25 cellular contexts compared by ENCODE assay signal in the genomic region with DNA sequence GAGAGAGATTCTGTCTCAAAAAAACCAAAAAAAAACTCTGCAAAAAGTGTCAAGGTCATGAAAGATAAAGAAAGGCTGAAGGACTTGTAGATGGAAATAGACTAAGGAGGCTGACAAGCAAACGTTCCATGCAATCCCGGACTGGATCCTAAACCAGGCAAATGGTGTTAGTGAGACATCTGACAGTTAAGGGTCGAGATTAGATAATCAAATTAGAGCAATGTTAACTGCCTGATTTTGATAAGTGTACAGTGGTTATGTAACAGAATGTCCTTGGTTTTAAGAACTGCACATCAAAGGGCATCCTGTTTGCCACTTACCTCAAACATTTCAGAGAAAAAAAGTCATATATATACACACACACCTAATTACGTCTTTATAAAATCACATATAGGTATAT. TPM values are rescaled to one million over a fixed set of nuclear protein-coding genes. Genes with fewer than 3 reads are reported as not detected.
DNase-seq lines count a peak whose midpoint lies in the region; ATAC-seq and TF ChIP-seq lines count a peak whose summit lies in the region.
"Had no signal": no experiment of that assay in that cellular context is flagged by ENCODE, and none has a peak within 500 bp of the region (broad histone marks: within the 10 kb centered on the region; RNA-seq: fewer than 3 reads in every experiment).

No MANE protein-coding gene starts in this region.

- H3K36me3 Mint-ChIP-seq in T-helper 17 cell (ENCODE audit: low read depth) = no peaks in the 10 kb centered on the region
- H3K36me3 Mint-ChIP-seq in type B pancreatic cell = peaks cover 9% of the 10 kb centered on the region
- peaks cover 11% of the 10 kb centered on the region for H3K36me3 Mint-ChIP-seq in stimulated activated memory B cell treated with anti-CD40 and anti-IgM and Interleukin-4, amounts not matched to agents 10 μg/mL and 1 μg/mL and 100 μg/mL, for 72 hours

- TF ChIP-seq CTCF in adrenal gland (IDR thresholded peaks at IDR 0.05) = no peak
- no peak for TF ChIP-seq CTCF in type B pancreatic cell (conservative IDR thresholded peaks at IDR 0.05)

- peaks cover 9 to 12% of the 10 kb centered on the region in 2 donors for H3K4me1 ChIP-seq in adrenal gland (replicated peaks in 1 of 2)

- WGBS in adrenal gland, 4 donors = 31 to 48% (median 38%) methylated on average over 4 of the region's 4 CpGs

- no peak for TF ChIP-seq POLR2A in adrenal gland (IDR thresholded peaks at IDR 0.05)

- H3K27me3 Mint-ChIP-seq in T-helper 17 cell = no peaks in the 10 kb centered on the region
- no peaks in the 10 kb centered on the region for H3K27me3 Mint-ChIP-seq in type B pancreatic cell
- H3K27me3 Mint-ChIP-seq in stimulated activated memory B cell treated with anti-CD40 and anti-IgM and Interleukin-4, amounts not matched to agents 10 μg/mL and 1 μg/mL and 100 μg/mL, for 72 hours = no peaks in the 10 kb centered on the region

- H3K4me3 Mint-ChIP-seq in T-helper 17 cell (peak overlapping the region; percentile 82), type B pancreatic cell (no peak overlapping the region)
- H3K4me3 Mint-ChIP-seq in stimulated activated memory B cell treated with anti-CD40 and anti-IgM and Interleukin-4, amounts not matched to agents 10 μg/mL and 1 μg/mL and 100 μg/mL, for 72 hours = no peak overlapping the region
- H3K4me3 Mint-ChIP-seq: immature natural killer cell, neural progenitor cell, WTC11 had no signal

- H3K4me3 ChIP-seq in adrenal gland = no peak overlapping the region
- H3K4me3 ChIP-seq: BLaER1 treated with 17β-estradiol and CSF1 and Interleukin-3, amounts not matched to agents 10 nM and 100 nM; gastroesophageal sphincter; HAP-1; neural progenitor cell had no signal

- H3K36me3 ChIP-seq in adrenal gland (replicated peaks in 1 of 2) = peaks cover 0 to 6% of the 10 kb centered on the region in 2 donors

- peaks cover 28% of the 10 kb centered on the region for H3K4me1 Mint-ChIP-seq in T-helper 17 cell
- H3K4me1 Mint-ChIP-seq in type B pancreatic cell (ENCODE audit: unreplicated experiment) = peaks cover 9% of the 10 kb centered on the region
- peaks cover 26% of the 10 kb centered on the region for H3K4me1 Mint-ChIP-seq in stimulated activated memory B cell treated with anti-CD40 and anti-IgM and Interleukin-4, amounts not matched to agents 10 μg/mL and 1 μg/mL and 100 μg/mL, for 72 hours

- intact Hi-C loops in adrenal gland (cut with DNase I) = no loop called here

- peak; percentile 15 for ATAC-seq in T-helper 17 cell
- ATAC-seq in stimulated activated memory B cell treated with anti-CD40 and anti-IgM and Interleukin-4, amounts not matched to agents 10 μg/mL and 1 μg/mL and 100 μg/mL, for 72 hours = no peak
- ATAC-seq: gastroesophageal sphincter, left colon, right cardiac atrium, WTC11 had no signal

- H3K27ac ChIP-seq in adrenal gland = peak overlapping the region in 4 of 5 donors; percentile 0 to 22 (median 20)
- H3K27ac ChIP-seq: BLaER1 treated with 17β-estradiol and CSF1 and Interleukin-3, amounts not matched to agents 10 nM and 100 nM; gastroesophageal sphincter; neural progenitor cell had no signal

- H3K27ac Mint-ChIP-seq in T-helper 17 cell = peak overlapping the region; percentile 96
- peak overlapping the region; percentile 37 for H3K27ac Mint-ChIP-seq in type B pancreatic cell
- H3K27ac Mint-ChIP-seq in stimulated activated memory B cell treated with anti-CD40 and anti-IgM and Interleukin-4, amounts not matched to agents 10 μg/mL and 1 μg/mL and 100 μg/mL, for 72 hours = no peak overlapping the region
- H3K27ac Mint-ChIP-seq: immature natural killer cell, neural progenitor cell, WTC11 had no signal

- no peaks in the 10 kb centered on the region for H3K9me3 ChIP-seq in T-helper 17 cell (ENCODE audit: control insufficient read depth, low read length, poor library complexity, severe bottlenecking)
- no peaks in the 10 kb centered on the region for H3K9me3 ChIP-seq in adrenal gland (replicated peaks in 1 of 3)
- H3K9me3 ChIP-seq: gastroesophageal sphincter, HAP-1 had no signal

- no peaks in the 10 kb centered on the region for H3K27me3 ChIP-seq in adrenal gland
- H3K27me3 ChIP-seq: BLaER1 treated with 17β-estradiol and CSF1 and Interleukin-3, amounts not matched to agents 10 nM and 100 nM; gastroesophageal sphincter; neural progenitor cell had no signal

- peak in 5 of 6 experiments; percentile 4 to 85 (median 74) for DNase-seq in stimulated activated naive CD4-positive, alpha-beta T cell (lab: John Stamatoyannopoulos, UW)
- DNase-seq in stimulated activated naive CD4-positive, alpha-beta T cell treated with Interleukin-2 at 50 U/mL for 16 hours (lab: John Stamatoyannopoulos, UW) = no peak
- DNase-seq in T-helper 17 cell = no peak
- peak in 2 of 7 donors; percentile 12 to 21 for DNase-seq in adrenal gland
- no peak for DNase-seq in type B pancreatic cell (ENCODE audit: extremely low spot score, unreplicated experiment)
- no peak for DNase-seq in T-helper 9 cell
- DNase-seq: activated CD4-positive, alpha-beta T cell treated with anti-CD3 and anti-CD28 coated beads, Interleukin-2, amount 50 U/mL, for 48 hours; hippocampal formation; immature natural killer cell; KBM-7; left colon; mammary epithelial cell; NCI-H2081 treated with DMSO at 0.1 percent for 48 hours; NCI-H345; NCI-H748 treated with DMSO at 0.1 percent for 48 hours; posterior cingulate gyrus; right cardiac atrium; RPMI8226; stimulated activated CD4-positive, alpha-beta T cell treated with anti-CD3 and anti-CD28 coated beads, Interleukin-4, amount 100 ng/mL, for 1 hour had no signal

- no peaks in the 10 kb centered on the region for H3K9me3 Mint-ChIP-seq in type B pancreatic cell
- no peaks in the 10 kb centered on the region for H3K9me3 Mint-ChIP-seq in stimulated activated memory B cell treated with anti-CD40 and anti-IgM and Interleukin-4, amounts not matched to agents 10 μg/mL and 1 μg/mL and 100 μg/mL, for 72 hours
- H3K9me3 Mint-ChIP-seq: immature natural killer cell, neural progenitor cell had no signal

RNA-seq across cellular contexts. Expression of gene RAN, which starts 3.5 kb away (rescaled TPM):
- total RNA-seq in T-helper 17 cell (100 to 1,000 TPM; 294 to 321 TPM), adrenal gland (100 to 1,000 TPM in 7 of 8 donors, 10 to 100 TPM in 1; 82.4 to 897 (median 260) TPM), type B pancreatic cell (ENCODE audit: low replicate concordance) (699 and 984 TPM in 2 replicates)
- 1,000 to 10,000 TPM in 1 of 3 donors, 100 to 1,000 TPM in 2; 105 to 1,192 (median 145) TPM for polyA plus RNA-seq in adrenal gland

RNA-seq across cellular contexts. Expression of gene STX2, which starts 29.4 kb away (rescaled TPM):
- 10 to 100 TPM; 22.5 to 41.1 TPM for total RNA-seq in T-helper 17 cell
- 10 to 100 TPM in 7 of 8 donors, 1 to 10 TPM in 1; 8.3 to 23.8 (median 12.5) TPM for total RNA-seq in adrenal gland
- polyA plus RNA-seq in adrenal gland = 10 to 100 TPM; 11.7 to 20.5 (median 19.6) TPM
- total RNA-seq in type B pancreatic cell (ENCODE audit: low replicate concordance) = 8.2 and 17.3 TPM in 2 replicates

Comparison
In these comparisons a context has a peak if more than half of its experiments do, and no peak if none do; other contexts are left out.
1. DNase-seq: peak in stimulated activated naive CD4-positive, alpha-beta T cell (5 of 6); none in stimulated activated naive CD4-positive, alpha-beta T cell treated with Interleukin-2 at 50 U/mL for 16 hours (single experiment), T-helper 17 cell (0 of 3), type B pancreatic cell (single experiment) and T-helper 9 cell (single experiment).